In the genomic region with DNA sequence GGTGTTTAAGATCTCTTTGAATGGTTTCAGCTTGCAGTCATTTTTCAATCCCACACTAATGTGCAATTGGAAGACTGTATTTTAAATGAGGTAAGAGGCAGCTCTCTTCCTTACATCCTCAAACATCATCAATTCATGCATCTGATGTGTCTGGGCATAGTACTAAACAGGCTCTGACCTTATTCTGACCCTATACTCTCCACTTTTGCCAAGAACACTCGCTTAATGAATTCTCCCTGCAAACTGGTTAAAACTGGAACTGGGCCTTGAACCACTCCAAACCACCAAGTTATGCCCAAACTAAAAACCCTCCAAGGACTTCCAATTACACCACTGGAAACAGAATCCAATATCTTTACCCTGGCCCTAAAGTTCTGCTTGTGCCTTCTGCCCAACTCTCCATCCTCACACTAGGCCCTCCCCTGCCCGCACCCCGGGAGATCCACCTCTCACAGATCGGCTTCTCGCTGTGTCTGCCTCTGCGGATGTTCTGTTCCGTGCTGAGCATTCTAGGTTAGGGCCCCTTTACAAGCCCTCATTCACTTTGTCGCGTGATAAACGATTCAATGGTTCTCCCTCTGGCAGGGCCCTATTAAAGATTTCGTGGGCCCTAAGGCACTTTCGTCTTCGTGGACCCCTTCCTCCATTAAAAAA, we compare ENCODE assay signal across 2 cellular contexts.
TF ChIP-seq lines count a peak whose summit lies in the region.

No MANE protein-coding gene starts in this region.

TF ChIP-seq in GM23338, 12 proteins besides CTCF, POLR2A, EP300 and RAD21 (continued from another document):
- TF ChIP-seq, protein P1, sequence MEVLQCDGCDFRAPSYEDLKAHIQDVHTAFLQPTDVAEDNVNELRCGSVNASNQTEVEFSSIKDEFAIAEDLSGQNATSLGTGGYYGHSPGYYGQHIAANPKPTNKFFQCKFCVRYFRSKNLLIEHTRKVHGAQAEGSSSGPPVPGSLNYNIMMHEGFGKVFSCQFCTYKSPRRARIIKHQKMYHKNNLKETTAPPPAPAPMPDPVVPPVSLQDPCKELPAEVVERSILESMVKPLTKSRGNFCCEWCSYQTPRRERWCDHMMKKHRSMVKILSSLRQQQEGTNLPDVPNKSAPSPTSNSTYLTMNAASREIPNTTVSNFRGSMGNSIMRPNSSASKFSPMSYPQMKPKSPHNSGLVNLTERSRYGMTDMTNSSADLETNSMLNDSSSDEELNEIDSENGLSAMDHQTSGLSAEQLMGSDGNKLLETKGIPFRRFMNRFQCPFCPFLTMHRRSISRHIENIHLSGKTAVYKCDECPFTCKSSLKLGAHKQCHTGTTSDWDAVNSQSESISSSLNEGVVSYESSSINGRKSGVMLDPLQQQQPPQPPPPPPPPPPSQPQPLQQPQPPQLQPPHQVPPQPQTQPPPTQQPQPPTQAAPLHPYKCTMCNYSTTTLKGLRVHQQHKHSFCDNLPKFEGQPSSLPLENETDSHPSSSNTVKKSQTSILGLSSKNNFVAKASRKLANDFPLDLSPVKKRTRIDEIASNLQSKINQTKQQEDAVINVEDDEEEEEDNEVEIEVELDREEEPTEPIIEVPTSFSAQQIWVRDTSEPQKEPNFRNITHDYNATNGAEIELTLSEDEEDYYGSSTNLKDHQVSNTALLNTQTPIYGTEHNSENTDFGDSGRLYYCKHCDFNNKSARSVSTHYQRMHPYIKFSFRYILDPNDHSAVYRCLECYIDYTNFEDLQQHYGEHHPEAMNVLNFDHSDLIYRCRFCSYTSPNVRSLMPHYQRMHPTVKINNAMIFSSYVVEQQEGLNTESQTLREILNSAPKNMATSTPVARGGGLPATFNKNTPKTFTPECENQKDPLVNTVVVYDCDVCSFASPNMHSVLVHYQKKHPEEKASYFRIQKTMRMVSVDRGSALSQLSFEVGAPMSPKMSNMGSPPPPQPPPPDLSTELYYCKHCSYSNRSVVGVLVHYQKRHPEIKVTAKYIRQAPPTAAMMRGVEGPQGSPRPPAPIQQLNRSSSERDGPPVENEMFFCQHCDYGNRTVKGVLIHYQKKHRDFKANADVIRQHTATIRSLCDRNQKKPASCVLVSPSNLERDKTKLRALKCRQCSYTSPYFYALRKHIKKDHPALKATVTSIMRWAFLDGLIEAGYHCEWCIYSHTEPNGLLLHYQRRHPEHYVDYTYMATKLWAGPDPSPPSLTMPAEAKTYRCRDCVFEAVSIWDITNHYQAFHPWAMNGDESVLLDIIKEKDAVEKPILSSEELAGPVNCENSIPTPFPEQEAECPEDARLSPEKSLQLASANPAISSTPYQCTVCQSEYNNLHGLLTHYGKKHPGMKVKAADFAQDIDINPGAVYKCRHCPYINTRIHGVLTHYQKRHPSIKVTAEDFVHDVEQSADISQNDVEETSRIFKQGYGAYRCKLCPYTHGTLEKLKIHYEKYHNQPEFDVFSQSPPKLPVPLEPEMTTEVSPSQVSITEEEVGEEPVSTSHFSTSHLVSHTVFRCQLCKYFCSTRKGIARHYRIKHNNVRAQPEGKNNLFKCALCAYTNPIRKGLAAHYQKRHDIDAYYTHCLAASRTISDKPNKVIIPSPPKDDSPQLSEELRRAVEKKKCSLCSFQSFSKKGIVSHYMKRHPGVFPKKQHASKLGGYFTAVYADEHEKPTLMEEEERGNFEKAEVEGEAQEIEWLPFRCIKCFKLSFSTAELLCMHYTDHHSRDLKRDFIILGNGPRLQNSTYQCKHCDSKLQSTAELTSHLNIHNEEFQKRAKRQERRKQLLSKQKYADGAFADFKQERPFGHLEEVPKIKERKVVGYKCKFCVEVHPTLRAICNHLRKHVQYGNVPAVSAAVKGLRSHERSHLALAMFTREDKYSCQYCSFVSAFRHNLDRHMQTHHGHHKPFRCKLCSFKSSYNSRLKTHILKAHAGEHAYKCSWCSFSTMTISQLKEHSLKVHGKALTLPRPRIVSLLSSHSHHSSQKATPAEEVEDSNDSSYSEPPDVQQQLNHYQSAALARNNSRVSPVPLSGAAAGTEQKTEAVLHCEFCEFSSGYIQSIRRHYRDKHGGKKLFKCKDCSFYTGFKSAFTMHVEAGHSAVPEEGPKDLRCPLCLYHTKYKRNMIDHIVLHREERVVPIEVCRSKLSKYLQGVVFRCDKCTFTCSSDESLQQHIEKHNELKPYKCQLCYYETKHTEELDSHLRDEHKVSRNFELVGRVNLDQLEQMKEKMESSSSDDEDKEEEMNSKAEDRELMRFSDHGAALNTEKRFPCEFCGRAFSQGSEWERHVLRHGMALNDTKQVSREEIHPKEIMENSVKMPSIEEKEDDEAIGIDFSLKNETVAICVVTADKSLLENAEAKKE (CRISPR knock-in tag; IDR thresholded peaks at IDR 0.05) = no peak
- TF ChIP-seq ZNF114 (CRISPR knock-in tag; IDR thresholded peaks at IDR 0.05) (no peak), CREB1 (CRISPR knock-in tag; IDR thresholded peaks at IDR 0.05; ENCODE audit: low read depth) (no peak), JUNB (IDR thresholded peaks at IDR 0.05; ENCODE audit: unreplicated experiment) (no peak), EZH2phosphoT487 (IDR thresholded peaks at IDR 0.05; ENCODE audit: unreplicated experiment) (no peak), STAT1 (IDR thresholded peaks at IDR 0.05; ENCODE audit: unreplicated experiment) (no peak)
- TF ChIP-seq, protein P2, sequence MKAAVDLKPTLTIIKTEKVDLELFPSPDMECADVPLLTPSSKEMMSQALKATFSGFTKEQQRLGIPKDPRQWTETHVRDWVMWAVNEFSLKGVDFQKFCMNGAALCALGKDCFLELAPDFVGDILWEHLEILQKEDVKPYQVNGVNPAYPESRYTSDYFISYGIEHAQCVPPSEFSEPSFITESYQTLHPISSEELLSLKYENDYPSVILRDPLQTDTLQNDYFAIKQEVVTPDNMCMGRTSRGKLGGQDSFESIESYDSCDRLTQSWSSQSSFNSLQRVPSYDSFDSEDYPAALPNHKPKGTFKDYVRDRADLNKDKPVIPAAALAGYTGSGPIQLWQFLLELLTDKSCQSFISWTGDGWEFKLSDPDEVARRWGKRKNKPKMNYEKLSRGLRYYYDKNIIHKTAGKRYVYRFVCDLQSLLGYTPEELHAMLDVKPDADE (IDR thresholded peaks at IDR 0.05) = no peak
- TF ChIP-seq, protein P3, sequence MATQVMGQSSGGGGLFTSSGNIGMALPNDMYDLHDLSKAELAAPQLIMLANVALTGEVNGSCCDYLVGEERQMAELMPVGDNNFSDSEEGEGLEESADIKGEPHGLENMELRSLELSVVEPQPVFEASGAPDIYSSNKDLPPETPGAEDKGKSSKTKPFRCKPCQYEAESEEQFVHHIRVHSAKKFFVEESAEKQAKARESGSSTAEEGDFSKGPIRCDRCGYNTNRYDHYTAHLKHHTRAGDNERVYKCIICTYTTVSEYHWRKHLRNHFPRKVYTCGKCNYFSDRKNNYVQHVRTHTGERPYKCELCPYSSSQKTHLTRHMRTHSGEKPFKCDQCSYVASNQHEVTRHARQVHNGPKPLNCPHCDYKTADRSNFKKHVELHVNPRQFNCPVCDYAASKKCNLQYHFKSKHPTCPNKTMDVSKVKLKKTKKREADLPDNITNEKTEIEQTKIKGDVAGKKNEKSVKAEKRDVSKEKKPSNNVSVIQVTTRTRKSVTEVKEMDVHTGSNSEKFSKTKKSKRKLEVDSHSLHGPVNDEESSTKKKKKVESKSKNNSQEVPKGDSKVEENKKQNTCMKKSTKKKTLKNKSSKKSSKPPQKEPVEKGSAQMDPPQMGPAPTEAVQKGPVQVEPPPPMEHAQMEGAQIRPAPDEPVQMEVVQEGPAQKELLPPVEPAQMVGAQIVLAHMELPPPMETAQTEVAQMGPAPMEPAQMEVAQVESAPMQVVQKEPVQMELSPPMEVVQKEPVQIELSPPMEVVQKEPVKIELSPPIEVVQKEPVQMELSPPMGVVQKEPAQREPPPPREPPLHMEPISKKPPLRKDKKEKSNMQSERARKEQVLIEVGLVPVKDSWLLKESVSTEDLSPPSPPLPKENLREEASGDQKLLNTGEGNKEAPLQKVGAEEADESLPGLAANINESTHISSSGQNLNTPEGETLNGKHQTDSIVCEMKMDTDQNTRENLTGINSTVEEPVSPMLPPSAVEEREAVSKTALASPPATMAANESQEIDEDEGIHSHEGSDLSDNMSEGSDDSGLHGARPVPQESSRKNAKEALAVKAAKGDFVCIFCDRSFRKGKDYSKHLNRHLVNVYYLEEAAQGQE (IDR thresholded peaks at IDR 0.05; ENCODE audit: unreplicated experiment) = no peak

TF ChIP-seq in WTC11, 78 proteins besides CTCF, POLR2A, EP300 and RAD21 (continued from another document):
- TF ChIP-seq, protein P4, sequence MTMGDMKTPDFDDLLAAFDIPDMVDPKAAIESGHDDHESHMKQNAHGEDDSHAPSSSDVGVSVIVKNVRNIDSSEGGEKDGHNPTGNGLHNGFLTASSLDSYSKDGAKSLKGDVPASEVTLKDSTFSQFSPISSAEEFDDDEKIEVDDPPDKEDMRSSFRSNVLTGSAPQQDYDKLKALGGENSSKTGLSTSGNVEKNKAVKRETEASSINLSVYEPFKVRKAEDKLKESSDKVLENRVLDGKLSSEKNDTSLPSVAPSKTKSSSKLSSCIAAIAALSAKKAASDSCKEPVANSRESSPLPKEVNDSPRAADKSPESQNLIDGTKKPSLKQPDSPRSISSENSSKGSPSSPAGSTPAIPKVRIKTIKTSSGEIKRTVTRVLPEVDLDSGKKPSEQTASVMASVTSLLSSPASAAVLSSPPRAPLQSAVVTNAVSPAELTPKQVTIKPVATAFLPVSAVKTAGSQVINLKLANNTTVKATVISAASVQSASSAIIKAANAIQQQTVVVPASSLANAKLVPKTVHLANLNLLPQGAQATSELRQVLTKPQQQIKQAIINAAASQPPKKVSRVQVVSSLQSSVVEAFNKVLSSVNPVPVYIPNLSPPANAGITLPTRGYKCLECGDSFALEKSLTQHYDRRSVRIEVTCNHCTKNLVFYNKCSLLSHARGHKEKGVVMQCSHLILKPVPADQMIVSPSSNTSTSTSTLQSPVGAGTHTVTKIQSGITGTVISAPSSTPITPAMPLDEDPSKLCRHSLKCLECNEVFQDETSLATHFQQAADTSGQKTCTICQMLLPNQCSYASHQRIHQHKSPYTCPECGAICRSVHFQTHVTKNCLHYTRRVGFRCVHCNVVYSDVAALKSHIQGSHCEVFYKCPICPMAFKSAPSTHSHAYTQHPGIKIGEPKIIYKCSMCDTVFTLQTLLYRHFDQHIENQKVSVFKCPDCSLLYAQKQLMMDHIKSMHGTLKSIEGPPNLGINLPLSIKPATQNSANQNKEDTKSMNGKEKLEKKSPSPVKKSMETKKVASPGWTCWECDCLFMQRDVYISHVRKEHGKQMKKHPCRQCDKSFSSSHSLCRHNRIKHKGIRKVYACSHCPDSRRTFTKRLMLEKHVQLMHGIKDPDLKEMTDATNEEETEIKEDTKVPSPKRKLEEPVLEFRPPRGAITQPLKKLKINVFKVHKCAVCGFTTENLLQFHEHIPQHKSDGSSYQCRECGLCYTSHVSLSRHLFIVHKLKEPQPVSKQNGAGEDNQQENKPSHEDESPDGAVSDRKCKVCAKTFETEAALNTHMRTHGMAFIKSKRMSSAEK (CRISPR knock-in tag; IDR thresholded peaks at IDR 0.05; ENCODE audit: borderline replicate concordance) = no peak
- TF ChIP-seq ZNF423 (CRISPR knock-in tag; IDR thresholded peaks at IDR 0.05) (no peak), ZNF317 (CRISPR knock-in tag; IDR thresholded peaks at IDR 0.05; ENCODE audit: borderline replicate concordance, low read depth) (no peak)
- TF ChIP-seq, protein P5, sequence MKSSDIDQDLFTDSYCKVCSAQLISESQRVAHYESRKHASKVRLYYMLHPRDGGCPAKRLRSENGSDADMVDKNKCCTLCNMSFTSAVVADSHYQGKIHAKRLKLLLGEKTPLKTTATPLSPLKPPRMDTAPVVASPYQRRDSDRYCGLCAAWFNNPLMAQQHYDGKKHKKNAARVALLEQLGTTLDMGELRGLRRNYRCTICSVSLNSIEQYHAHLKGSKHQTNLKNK (CRISPR knock-in tag; IDR thresholded peaks at IDR 0.05) = no peak
